In the genomic region with DNA sequence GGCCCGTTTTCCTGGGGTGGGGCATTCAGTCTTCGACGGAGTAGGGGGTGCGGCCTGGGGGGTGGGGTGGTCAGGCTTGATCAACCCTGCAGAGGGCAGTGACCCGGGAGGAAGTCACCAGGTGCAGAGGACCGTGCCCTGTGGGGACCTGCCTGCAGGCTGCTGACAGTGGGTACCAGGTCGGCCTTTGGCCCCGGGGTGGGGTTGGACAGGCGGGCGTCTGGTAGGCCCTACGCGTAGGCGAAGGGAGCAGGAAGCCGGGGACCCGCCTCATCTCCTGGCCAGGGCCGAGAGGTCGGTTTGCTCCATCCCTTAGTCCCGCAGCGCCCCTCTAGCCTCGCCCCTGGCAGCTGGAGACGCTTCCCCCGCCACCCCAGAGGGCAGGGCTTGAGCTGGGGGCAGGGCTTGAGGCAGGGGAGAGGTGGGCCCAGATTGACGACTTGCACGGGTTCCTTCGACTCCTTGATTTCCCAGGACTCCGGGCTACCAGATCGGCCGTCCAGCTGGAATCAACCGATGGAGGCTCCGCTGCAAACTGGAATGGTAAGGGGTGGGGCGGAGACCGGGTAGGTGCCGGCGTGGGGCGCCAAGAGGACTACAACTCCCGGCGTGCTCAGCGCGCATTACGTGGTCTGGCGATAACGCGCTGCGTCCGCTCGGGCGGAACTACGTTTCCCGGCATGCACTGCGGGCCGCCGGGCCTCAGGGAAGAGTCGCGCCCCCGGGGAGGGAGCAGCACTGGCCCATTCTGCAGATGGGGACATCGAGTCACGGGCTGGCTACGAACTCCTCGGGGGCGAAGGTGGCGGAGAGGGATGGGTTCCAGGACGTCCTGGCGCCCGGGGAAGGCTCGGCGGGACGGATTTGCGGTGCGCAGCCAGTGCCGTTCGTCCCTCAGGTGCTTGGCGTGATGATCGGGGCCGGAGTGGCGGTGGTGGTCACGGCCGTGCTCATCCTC, we compare ENCODE assay signal across 8 cellular contexts. TPM values are rescaled to one million over a fixed set of nuclear protein-coding genes. Genes with fewer than 3 reads are reported as not detected.
DNase-seq lines count a peak whose midpoint lies in the region; ATAC-seq, FAIRE-seq and TF ChIP-seq lines count a peak whose summit lies in the region.

PNPLA6 (plus strand) TSS at position 683 of the 958 bp plus-strand sequence; CDS start at position 755, 72 bp downstream.

- H2AFZ ChIP-seq in HepG2 (ENCODE audit: low read length): peak within 1 kb of the TSS; percentile 70

- no peaks in the 10 kb centered on the region for H3K27me3 Mint-ChIP-seq in dendritic cell treated with granulocyte-macrophage colony-stimulating factor and Interleukin-4, amounts not matched to agents 40 ng/mL and 50 ng/mL, for 4 days

- peak within 1 kb of the TSS; percentile 93 for H3K27ac Mint-ChIP-seq in dendritic cell treated with granulocyte-macrophage colony-stimulating factor and Interleukin-4, amounts not matched to agents 40 ng/mL and 50 ng/mL, for 4 days

- H3K4me1 Mint-ChIP-seq in dendritic cell treated with granulocyte-macrophage colony-stimulating factor and Interleukin-4, amounts not matched to agents 40 ng/mL and 50 ng/mL, for 4 days (ENCODE audit: low read depth): peaks cover 65% of the 10 kb centered on the region

- H3K9me3 ChIP-seq in BLaER1 (no peaks in the 10 kb centered on the region), HepG2 (ENCODE audit: low read length) (no peaks in the 10 kb centered on the region)

- peak; percentile 42 to 53; a peak in 2 of 4 replicates for TF ChIP-seq POLR2A in HepG2 (IDR thresholded peaks at IDR 0.05; ENCODE audit: insufficient read depth in 1 of 2, low read depth in 2 of 2, low read length in 2 of 2)

- peak within 1 kb of the TSS; percentile 80 for H3K27ac ChIP-seq in BLaER1
- peak within 1 kb of the TSS; percentile 84 for H3K27ac ChIP-seq in HepG2 (ENCODE audit: extremely low read length, insufficient read depth, low read length)

- no peaks in the 10 kb centered on the region for H3K79me2 ChIP-seq in HepG2 (ENCODE audit: insufficient read depth, low read length)

- H3K9me3 Mint-ChIP-seq in dendritic cell treated with granulocyte-macrophage colony-stimulating factor and Interleukin-4, amounts not matched to agents 40 ng/mL and 50 ng/mL, for 4 days: no peaks in the 10 kb centered on the region

- H3K36me3 Mint-ChIP-seq in dendritic cell treated with granulocyte-macrophage colony-stimulating factor and Interleukin-4, amounts not matched to agents 40 ng/mL and 50 ng/mL, for 4 days (ENCODE audit: low read depth): peaks cover 97% of the 10 kb centered on the region

- no TSS peak for BruUV-seq in HepG2 (replicated peaks; lab: Mats Ljungman, UMichigan)

- peak within 1 kb of the TSS; percentile 95 for H3K4me3 ChIP-seq in BLaER1
- H3K4me3 ChIP-seq in HepG2 (replicated peaks in 1 of 3; ENCODE audit: insufficient read depth in 1 of 3, low read depth in 2 of 3, low read length in 3 of 3): peak within 1 kb of the TSS; percentile 91 to 97 (median 94)

- no peaks in the 10 kb centered on the region for H4K20me1 ChIP-seq in BLaER1
- no peaks in the 10 kb centered on the region for H4K20me1 ChIP-seq in HepG2 (ENCODE audit: insufficient read depth, low read length)

- no peak; the same call in 1 of the 2 replicates for TF ChIP-seq RAD21 in HepG2 (CRISPR knock-in tag; IDR thresholded peaks at IDR 0.05)

- DNase-seq in NCI-H69 (lab: John Stamatoyannopoulos, UW): peak; percentile 96
- DNase-seq in activated CD4-positive, alpha-beta T cell treated with anti-CD3 and anti-CD28 coated beads, Interleukin-2, amount 50 U/mL, for 1 hour: peak; percentile 92
- DNase-seq in HepG2 (ENCODE audit: low spot score): peak; percentile 76
- DNase-seq in stimulated activated CD4-positive, alpha-beta T cell treated with anti-CD3 and anti-CD28 coated beads, Interleukin-2, amount 100 ng/mL, for 48 hours: peak; percentile 92 to 94

- TF ChIP-seq EP300 in HepG2 (IDR thresholded peaks at IDR 0.05; ENCODE audit: low read depth in 2 of 2, low read length in 2 of 2): no peak
- no peak for TF ChIP-seq EP300 in HepG2 (CRISPR knock-in tag; IDR thresholded peaks at IDR 0.05; ENCODE audit: borderline replicate concordance)

- intact Hi-C loops in dendritic cell treated with granulocyte-macrophage colony-stimulating factor and Interleukin-4, amounts not matched to agents 40 ng/mL and 50 ng/mL, for 4 days (cut with micrococcal nuclease): loop anchor here (1.0 to 2.0 kb wide), 2 partner anchors 8 to 29 kb away; no protein-coding TSS in a partner anchor
- intact Hi-C loops in HepG2 (cut with micrococcal nuclease; ENCODE audit: unreplicated experiment): no loop called here

- H3K9ac ChIP-seq in BLaER1 (peak within 1 kb of the TSS; percentile 82), HepG2 (ENCODE audit: insufficient read depth, low read depth, low read length) (peak within 1 kb of the TSS; percentile 81)

- H3K4me2 ChIP-seq in BLaER1 (peak within 1 kb of the TSS; percentile 99), HepG2 (ENCODE audit: low read depth, low read length) (peak within 1 kb of the TSS; percentile 89)

- in situ Hi-C loops in HepG2 (cut with HindIII; ENCODE audit: extremely low pct_ligation_motif_present, low pct_unique_long_range_greater_than_20kb): no loop called here

- WGBS in HepG2 (ENCODE audit: low lambda C conversion rate): 53% methylated on average over 20 of the region's 77 CpGs

- H3K36me3 ChIP-seq in BLaER1: peaks cover 35% of the 10 kb centered on the region
- H3K36me3 ChIP-seq in HepG2 (replicated peaks in 1 of 2; ENCODE audit: control insufficient read depth in 1 of 2, insufficient read depth in 2 of 2, low read length in 2 of 2): peaks cover 0 to 4% of the 10 kb centered on the region in 2 experiments; a peak in 2 of 5 replicates

- ATAC-seq in GM19328 (IDR thresholded peaks at IDR 0.05; ENCODE audit: unreplicated experiment) (peak; percentile 57), HG03469 (IDR thresholded peaks at IDR 0.05; ENCODE audit: unreplicated experiment) (peak; percentile 62), HepG2 (peak; percentile 85)

- FAIRE-seq in HepG2 (lab: Jason Lieb, UNC): no peak

- TF ChIP-seq CTCF in HepG2 (CRISPR knock-in tag; IDR thresholded peaks at IDR 0.05): peak; percentile 34

- H3K27me3 ChIP-seq in BLaER1 (no peaks in the 10 kb centered on the region), HepG2 (ENCODE audit: control insufficient read depth in 1 of 2, insufficient read depth in 2 of 2, low read length in 2 of 2) (no peaks in the 10 kb centered on the region; a peak in 1 of 5 replicates)

- POLR2A ChIA-PET in HepG2 (lab: Yijun Ruan, JAX): interaction anchor here (0.8 to 2.1 kb wide), 4 partner anchors 13 to 338 kb away, joined by 3 to 13 read pairs (median 4); partner anchors contain the start of gene MCOLN1

- H3K4me1 ChIP-seq in BLaER1 (peaks cover 26% of the 10 kb centered on the region), HepG2 (ENCODE audit: insufficient read depth, low read length) (peaks cover 14% of the 10 kb centered on the region)

- H3K4me3 Mint-ChIP-seq in dendritic cell treated with granulocyte-macrophage colony-stimulating factor and Interleukin-4, amounts not matched to agents 40 ng/mL and 50 ng/mL, for 4 days: peak within 1 kb of the TSS; percentile 95

- CTCF ChIA-PET in HepG2 (lab: Yijun Ruan, JAX; ENCODE audit: low intra/inter-chr PET ratio, low total read pairs): no interaction called here

TF ChIP-seq in HepG2, 621 proteins besides CTCF, POLR2A, EP300 and RAD21 (continues in another document):
- TF ChIP-seq ZNF160 (CRISPR knock-in tag; IDR thresholded peaks at IDR 0.05) (peak; percentile 74; the same call in 1 of the 2 replicates), ZNF556 (CRISPR knock-in tag; IDR thresholded peaks at IDR 0.05; ENCODE audit: borderline replicate concordance) (peak; percentile 62; the same call in 1 of the 2 replicates), UBTF (CRISPR knock-in tag; IDR thresholded peaks at IDR 0.05) (peak; percentile 52; the same call in 1 of the 2 replicates), ZNF572 (CRISPR knock-in tag; IDR thresholded peaks at IDR 0.05) (no peak; the same call in 1 of the 2 replicates)

RNA-seq across cellular contexts. Expression of gene PNPLA6, which starts in this region (rescaled TPM):
- 11.1 and 28.2 TPM in 2 replicates for total RNA-seq in HepG2 (2016; rRNA removed; fragmentation: Illumina TruSeq; extraction: Trizol)
- 6.7 and 9.9 TPM in 2 replicates for total RNA-seq in HepG2 (2016; cell fraction: cytosol; rRNA removed; fragmentation: Illumina TruSeq; extraction: Trizol; ENCODE audit: low read depth)
- 7.3 and 24.9 TPM in 2 replicates for total RNA-seq in HepG2 (2016; cell fraction: insoluble cytoplasmic fraction; rRNA removed; fragmentation: Illumina TruSeq; extraction: Trizol)
- 9.5 and 10.2 TPM in 2 replicates for total RNA-seq in HepG2 (2016; cell fraction: membrane; rRNA removed; fragmentation: Illumina TruSeq; extraction: Trizol)
- total RNA-seq in HepG2 (2016; cell fraction: nucleus; rRNA removed; fragmentation: Illumina TruSeq; extraction: Trizol): 39.4 and 51.4 TPM in 2 replicates
- 24.9 and 28.4 TPM in 2 replicates for polyA plus RNA-seq in HepG2 (2011; rRNA removed)
- polyA plus RNA-seq in HepG2 (2011; cell fraction: cytosol; rRNA removed): 8.4 and 14.6 TPM in 2 replicates
- polyA plus RNA-seq in HepG2 (2011; cell fraction: nucleus; rRNA removed): 192 and 272 TPM in 2 replicates
- polyA plus RNA-seq in HepG2 (2012): 22.0 and 47.4 TPM in 2 replicates
- polyA plus RNA-seq in HepG2 (2016; cell fraction: cytosol; fragmentation: Illumina TruSeq; extraction: Trizol; ENCODE audit: low read depth): 4.0 and 4.8 TPM in 2 replicates
- polyA plus RNA-seq in HepG2 (2016; cell fraction: insoluble cytoplasmic fraction; fragmentation: Illumina TruSeq; extraction: Trizol; ENCODE audit: low read depth): 9.1 and 14.0 TPM in 2 replicates
- polyA plus RNA-seq in HepG2 (2016; cell fraction: membrane; fragmentation: Illumina TruSeq; extraction: Trizol; ENCODE audit: low read depth): 4.9 and 7.2 TPM in 2 replicates
- 115 and 120 TPM in 2 replicates for polyA plus RNA-seq in HepG2 (2016; cell fraction: nucleus; fragmentation: Illumina TruSeq; extraction: Trizol; ENCODE audit: insufficient read depth, low read depth)
- polyA minus RNA-seq in HepG2 (2011; rRNA and poly(A)+ RNA removed; ENCODE audit: low replicate concordance): 20.0 and 49.5 TPM in 2 replicates
- polyA minus RNA-seq in HepG2 (2011; cell fraction: cytosol; rRNA and poly(A)+ RNA removed): 21.5 and 23.2 TPM in 2 replicates
- polyA minus RNA-seq in HepG2 (2011; cell fraction: nucleus; rRNA and poly(A)+ RNA removed): 37.4 and 52.5 TPM in 2 replicates

Comparison
In these comparisons a context has a peak if more than half of its experiments do, and no peak if none do; other contexts are left out.
1. Peak in every context shown above with its lines: DNase-seq, ATAC-seq, H3K4me3 ChIP-seq and H3K27ac ChIP-seq.